In genomic region chr6:4727671-4728435, GRCh38 we compare ENCODE assay signal across 9 cellular contexts. TPM values are rescaled to one million over a fixed set of nuclear protein-coding genes. Genes with fewer than 3 reads are reported as not detected.
DNase-seq lines count a peak whose midpoint lies in the region; ATAC-seq lines count a peak whose summit lies in the region.
"Had no signal": no experiment of that assay in that cellular context is flagged by ENCODE, and none has a peak within 500 bp of the region (broad histone marks: within the 10 kb centered on the region; RNA-seq: fewer than 3 reads in every experiment).

No MANE protein-coding gene starts in this region.

- POLR2A ChIA-PET in activated CD4-positive, alpha-beta memory T cell treated with anti-CD3 and anti-CD28 coated beads for 36 hours (lab: Charles Lee): no interaction called here
- POLR2A ChIA-PET in activated CD4-positive, alpha-beta memory T cell treated with anti-CD3 and anti-CD28 coated beads, Interleukin-2, amount 10 ng/mL, durations not matched to agents 7 days and 5 days (lab: Charles Lee): no interaction called here

- intact Hi-C loops in activated CD4-positive, alpha-beta memory T cell treated with anti-CD3 and anti-CD28 coated beads for 36 hours (cut with micrococcal nuclease): loop anchor here (2.0 to 5.0 kb wide), 2 partner anchors 209 to 304 kb away; no protein-coding TSS in a partner anchor

- CTCF ChIA-PET in activated CD4-positive, alpha-beta memory T cell treated with anti-CD3 and anti-CD28 coated beads for 36 hours (lab: Charles Lee): interaction anchor here (1.3 kb wide), 1 partner anchor 200 kb away, joined by 3 read pairs; no protein-coding TSS in a partner anchor
- CTCF ChIA-PET in activated CD4-positive, alpha-beta memory T cell treated with anti-CD3 and anti-CD28 coated beads, Interleukin-2, amount 10 ng/mL, durations not matched to agents 7 days and 5 days (lab: Charles Lee): no interaction called here

- H3K4me1 Mint-ChIP-seq in activated CD4-positive, alpha-beta memory T cell treated with anti-CD3 and anti-CD28 coated beads for 36 hours (ENCODE audit: low read depth): peaks cover 8% of the 10 kb centered on the region
- H3K4me1 Mint-ChIP-seq in activated CD4-positive, alpha-beta memory T cell treated with anti-CD3 and anti-CD28 coated beads, Interleukin-2, amount 10 ng/mL, durations not matched to agents 7 days and 5 days: peaks cover 6% of the 10 kb centered on the region
- peaks cover 12 to 15% of the 10 kb centered on the region in 2 donors for H3K4me1 Mint-ChIP-seq in stimulated activated naive B cell treated with anti-CD40 and anti-IgM and Interleukin-4, amounts not matched to agents 10 μg/mL and 1 μg/mL and 100 μg/mL, for 72 hours

- H3K4me3 Mint-ChIP-seq in activated CD4-positive, alpha-beta memory T cell treated with anti-CD3 and anti-CD28 coated beads for 36 hours: no peak overlapping the region
- no peak overlapping the region for H3K4me3 Mint-ChIP-seq in activated CD4-positive, alpha-beta memory T cell treated with anti-CD3 and anti-CD28 coated beads, Interleukin-2, amount 10 ng/mL, durations not matched to agents 7 days and 5 days
- H3K4me3 Mint-ChIP-seq in stimulated activated naive B cell treated with anti-CD40 and anti-IgM and Interleukin-4, amounts not matched to agents 10 μg/mL and 1 μg/mL and 100 μg/mL, for 72 hours: peak overlapping the region in 1 of 2 donors; percentile 50
- H3K4me3 Mint-ChIP-seq: CD4-positive, alpha-beta T cell had no signal

- peaks cover 20% of the 10 kb centered on the region for H3K27me3 Mint-ChIP-seq in activated CD4-positive, alpha-beta memory T cell treated with anti-CD3 and anti-CD28 coated beads for 36 hours
- peaks cover 10% of the 10 kb centered on the region for H3K27me3 Mint-ChIP-seq in activated CD4-positive, alpha-beta memory T cell treated with anti-CD3 and anti-CD28 coated beads, Interleukin-2, amount 10 ng/mL, durations not matched to agents 7 days and 5 days
- peaks cover 15 to 20% of the 10 kb centered on the region in 2 donors for H3K27me3 Mint-ChIP-seq in stimulated activated naive B cell treated with anti-CD40 and anti-IgM and Interleukin-4, amounts not matched to agents 10 μg/mL and 1 μg/mL and 100 μg/mL, for 72 hours

- ATAC-seq in stimulated activated naive B cell treated with anti-CD40 and anti-IgM and Interleukin-4, amounts not matched to agents 10 μg/mL and 1 μg/mL and 100 μg/mL, for 72 hours (replicated peaks): peak; percentile 82 to 84

- H3K36me3 Mint-ChIP-seq in activated CD4-positive, alpha-beta memory T cell treated with anti-CD3 and anti-CD28 coated beads for 36 hours: no peaks in the 10 kb centered on the region
- H3K36me3 Mint-ChIP-seq in activated CD4-positive, alpha-beta memory T cell treated with anti-CD3 and anti-CD28 coated beads, Interleukin-2, amount 10 ng/mL, durations not matched to agents 7 days and 5 days (ENCODE audit: low read depth): no peaks in the 10 kb centered on the region
- H3K36me3 Mint-ChIP-seq in stimulated activated naive B cell treated with anti-CD40 and anti-IgM and Interleukin-4, amounts not matched to agents 10 μg/mL and 1 μg/mL and 100 μg/mL, for 72 hours: no peaks in the 10 kb centered on the region

- DNase-seq in activated CD4-positive, alpha-beta memory T cell treated with anti-CD3 and anti-CD28 coated beads for 36 hours: peak; percentile 26
- no peak for DNase-seq in activated CD4-positive, alpha-beta memory T cell treated with anti-CD3 and anti-CD28 coated beads, Interleukin-2, amount 10 ng/mL, durations not matched to agents 7 days and 5 days
- peak; percentile 13 for DNase-seq in NAMALWA (ENCODE audit: low spot score)
- DNase-seq in astrocyte of the hippocampus (ENCODE audit: low read depth, low spot score): peak; percentile 32
- peak; percentile 3 for DNase-seq in stimulated activated naive B cell treated with anti-CD40 and anti-IgM and Interleukin-4, amounts not matched to agents 10 μg/mL and 1 μg/mL and 100 μg/mL, for 72 hours
- no peak for DNase-seq in NCI-H774 (lab: John Stamatoyannopoulos, UW)
- no peak for DNase-seq in HK-2 (ENCODE audit: unreplicated experiment)
- no peak for DNase-seq in cerebellar nuclear complex (lab: John Stamatoyannopoulos, UW)
- DNase-seq: CD4-positive, alpha-beta T cell had no signal

- no peaks in the 10 kb centered on the region for H3K9me3 Mint-ChIP-seq in activated CD4-positive, alpha-beta memory T cell treated with anti-CD3 and anti-CD28 coated beads for 36 hours
- no peaks in the 10 kb centered on the region for H3K9me3 Mint-ChIP-seq in activated CD4-positive, alpha-beta memory T cell treated with anti-CD3 and anti-CD28 coated beads, Interleukin-2, amount 10 ng/mL, durations not matched to agents 7 days and 5 days
- no peaks in the 10 kb centered on the region for H3K9me3 Mint-ChIP-seq in stimulated activated naive B cell treated with anti-CD40 and anti-IgM and Interleukin-4, amounts not matched to agents 10 μg/mL and 1 μg/mL and 100 μg/mL, for 72 hours
- H3K9me3 Mint-ChIP-seq: CD4-positive, alpha-beta T cell had no signal

- H3K27ac Mint-ChIP-seq in activated CD4-positive, alpha-beta memory T cell treated with anti-CD3 and anti-CD28 coated beads for 36 hours: no peak overlapping the region
- H3K27ac Mint-ChIP-seq in activated CD4-positive, alpha-beta memory T cell treated with anti-CD3 and anti-CD28 coated beads, Interleukin-2, amount 10 ng/mL, durations not matched to agents 7 days and 5 days: no peak overlapping the region
- H3K27ac Mint-ChIP-seq in stimulated activated naive B cell treated with anti-CD40 and anti-IgM and Interleukin-4, amounts not matched to agents 10 μg/mL and 1 μg/mL and 100 μg/mL, for 72 hours: peak overlapping the region; percentile 76
- H3K27ac Mint-ChIP-seq: CD4-positive, alpha-beta T cell had no signal

RNA-seq across cellular contexts. Expression of gene CDYL, which starts 48.4 kb away (rescaled TPM):
- 10 to 100 TPM; 22.4 to 24.4 TPM for total RNA-seq in activated CD4-positive, alpha-beta memory T cell treated with anti-CD3 and anti-CD28 coated beads for 36 hours
- 10 to 100 TPM; 27.5 to 30.5 TPM for total RNA-seq in activated CD4-positive, alpha-beta memory T cell treated with anti-CD3 and anti-CD28 coated beads, Interleukin-2, amount 10 ng/mL, durations not matched to agents 7 days and 5 days

Comparison
In these comparisons a context has a peak if more than half of its experiments do, and no peak if none do; other contexts are left out.
1. DNase-seq: peak in activated CD4-positive, alpha-beta memory T cell treated with anti-CD3 and anti-CD28 coated beads for 36 hours (single experiment), NAMALWA (single experiment), astrocyte of the hippocampus (single experiment) and stimulated activated naive B cell treated with anti-CD40 and anti-IgM and Interleukin-4, amounts not matched to agents 10 μg/mL and 1 μg/mL and 100 μg/mL, for 72 hours (single experiment); none in activated CD4-positive, alpha-beta memory T cell treated with anti-CD3 and anti-CD28 coated beads, Interleukin-2, amount 10 ng/mL, durations not matched to agents 7 days and 5 days (single experiment), NCI-H774 (single experiment), HK-2 (single experiment) and cerebellar nuclear complex (0 of 2).